ENCODE assay signal across 24 cellular contexts in genomic region chr2:46145840-46146239, GRCh38.
"Had no signal": no experiment of that assay in that cellular context is flagged by ENCODE, and none has a peak within 500 bp of the region (broad histone marks: within the 10 kb centered on the region; RNA-seq: fewer than 3 reads in every experiment).

No MANE protein-coding gene starts in this region.

- H3K4me3 Mint-ChIP-seq: activated CD8-positive, alpha-beta T cell treated with anti-CD3 and anti-CD28 coated beads, Interleukin-2, amount 10 ng/mL, durations not matched to agents 7 days and 5 days; activated naive CD4-positive, alpha-beta T cell treated with anti-CD3 and anti-CD28 coated beads for 36 hours; activated T-helper 1 cell treated with anti-CD3 and anti-CD28 coated beads, Interleukin-12 subunit alpha, Interleukin-12 subunit beta, Interleukin-2, Interleukin-4 antibody, amounts not matched to agents 30 ng/mL and 10 ng/mL and 1 ng/mL, durations not matched to agents 14 hours and 24 hours and 36 hours; IgD-negative memory B cell; T-helper 17 cell; WTC11 had no signal

- H3K27ac Mint-ChIP-seq: activated naive CD4-positive, alpha-beta T cell treated with anti-CD3 and anti-CD28 coated beads for 36 hours; activated T-helper 1 cell treated with anti-CD3 and anti-CD28 coated beads, Interleukin-12 subunit alpha, Interleukin-12 subunit beta, Interleukin-2, Interleukin-4 antibody, amounts not matched to agents 30 ng/mL and 10 ng/mL and 1 ng/mL, durations not matched to agents 14 hours and 24 hours and 36 hours; IgD-negative memory B cell; WTC11 had no signal

- H3K9me3 ChIP-seq: breast epithelium had no signal

- H3K4me3 ChIP-seq: breast epithelium had no signal

- DNase-seq: activated CD4-positive, alpha-beta T cell treated with anti-CD3 and anti-CD28 coated beads for 48 hours; activated CD4-positive, alpha-beta T cell treated with anti-CD3 and anti-CD28 coated beads, Interleukin-2, amount 50 U/mL, for 4 hours; activated CD4-positive, CD25-positive, alpha-beta regulatory T cell treated with anti-CD3 and anti-CD28 coated beads, Interleukin-2, amount 50 U/mL, for 72 hours; activated CD8-positive, alpha-beta T cell treated with anti-CD3 and anti-CD28 coated beads, Interleukin-2, amount 10 ng/mL, durations not matched to agents 7 days and 5 days; activated naive CD4-positive, alpha-beta T cell treated with anti-CD3 and anti-CD28 coated beads for 36 hours; aorta; caudate nucleus; KG1; MM.1S; NCI-H1105; NCI-H1436; NCI-H1694 treated with DMSO at 0.1 percent for 48 hours; NCI-H2029 treated with DMSO at 0.1 percent for 48 hours; NCI-H345; NCI-H510A; NCI-H526 treated with DMSO at 0.1 percent for 48 hours; NCI-H82; SIG-M5; T-helper 17 cell; T-helper 9 cell had no signal

- H3K27me3 ChIP-seq: breast epithelium had no signal

- H3K36me3 Mint-ChIP-seq: WTC11 had no signal

- H3K27me3 Mint-ChIP-seq: IgD-negative memory B cell, T-helper 17 cell had no signal

- H3K4me1 ChIP-seq: breast epithelium had no signal

- H3K4me1 Mint-ChIP-seq: IgD-negative memory B cell had no signal

- H3K36me3 ChIP-seq: breast epithelium had no signal

- H3K9me3 Mint-ChIP-seq: activated naive CD4-positive, alpha-beta T cell treated with anti-CD3 and anti-CD28 coated beads for 36 hours; activated T-helper 1 cell treated with anti-CD3 and anti-CD28 coated beads, Interleukin-12 subunit alpha, Interleukin-12 subunit beta, Interleukin-2, Interleukin-4 antibody, amounts not matched to agents 30 ng/mL and 10 ng/mL and 1 ng/mL, durations not matched to agents 14 hours and 24 hours and 36 hours; IgD-negative memory B cell; WTC11 had no signal

- ATAC-seq: activated CD8-positive, alpha-beta T cell treated with anti-CD3 and anti-CD28 coated beads, Interleukin-2, amount 10 ng/mL, durations not matched to agents 7 days and 5 days; T-helper 17 cell; WTC11 had no signal

- H3K27ac ChIP-seq: breast epithelium had no signal
